ENCODE assay signal across 16 cellular contexts in the genomic region with DNA sequence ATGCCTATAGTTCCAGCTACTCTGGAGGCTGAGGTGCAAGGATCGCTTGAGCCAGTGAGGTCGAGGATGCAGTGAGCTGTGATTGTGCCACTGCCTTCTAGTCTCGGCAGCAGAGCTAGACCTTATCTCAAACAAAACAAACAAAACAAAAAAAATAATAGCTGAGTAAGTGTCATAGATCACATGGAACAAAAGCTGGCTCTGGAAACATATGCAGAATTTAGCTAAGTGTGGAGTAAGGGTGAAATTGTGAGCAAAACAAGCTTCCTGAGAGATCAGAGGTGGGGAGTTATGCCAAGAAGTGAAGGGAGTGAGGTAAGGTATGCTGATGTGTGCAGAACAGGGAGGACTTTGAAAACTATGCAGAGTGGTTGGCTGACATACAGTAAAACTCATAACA. TPM values are rescaled to one million over a fixed set of nuclear protein-coding genes. Genes with fewer than 3 reads are reported as not detected.
DNase-seq lines count a peak whose midpoint lies in the region; ATAC-seq and TF ChIP-seq lines count a peak whose summit lies in the region.
"Had no signal": no experiment of that assay in that cellular context is flagged by ENCODE, and none has a peak within 500 bp of the region (broad histone marks: within the 10 kb centered on the region; RNA-seq: fewer than 3 reads in every experiment).

No MANE protein-coding gene starts in this region.

- no peak for ATAC-seq in HG03521 (IDR thresholded peaks at IDR 0.05; ENCODE audit: unreplicated experiment)
- ATAC-seq: left colon; stimulated activated memory B cell treated with anti-CD40 and anti-IgM and Interleukin-4, amounts not matched to agents 10 μg/mL and 1 μg/mL and 100 μg/mL, for 72 hours had no signal

- no peak for TF ChIP-seq CTCF in fibroblast of villous mesenchyme (IDR thresholded peaks at IDR 0.05; ENCODE audit: insufficient read depth, low read depth, low read length)

- no peak overlapping the region for H3K4me3 ChIP-seq in fibroblast of villous mesenchyme (ENCODE audit: low read depth, low read length)
- no peak overlapping the region for H3K4me3 ChIP-seq in skeletal muscle cell (ENCODE audit: low read depth, low read length)

- H3K4me3 Mint-ChIP-seq in activated T-helper 2 cell treated with anti-CD3 and anti-CD28 coated beads, Interferon-gamma antibody, Interleukin-2, Interleukin-4, amounts not matched to agents 10 μg/mL and 5 μg/mL and 100 μg/mL, durations not matched to agents 14 hours and 24 hours and 36 hours (ENCODE audit: low read depth) = no peak overlapping the region
- H3K4me3 Mint-ChIP-seq: stimulated activated memory B cell treated with anti-CD40 and anti-IgM and Interleukin-4, amounts not matched to agents 10 μg/mL and 1 μg/mL and 100 μg/mL, for 72 hours had no signal

- no peaks in the 10 kb centered on the region for H3K36me3 Mint-ChIP-seq in activated T-helper 2 cell treated with anti-CD3 and anti-CD28 coated beads, Interferon-gamma antibody, Interleukin-2, Interleukin-4, amounts not matched to agents 10 μg/mL and 5 μg/mL and 100 μg/mL, durations not matched to agents 14 hours and 24 hours and 36 hours (ENCODE audit: low read depth)
- H3K36me3 Mint-ChIP-seq: stimulated activated memory B cell treated with anti-CD40 and anti-IgM and Interleukin-4, amounts not matched to agents 10 μg/mL and 1 μg/mL and 100 μg/mL, for 72 hours had no signal

- intact Hi-C loops in activated T-helper 2 cell treated with anti-CD3 and anti-CD28 coated beads, Interferon-gamma antibody, Interleukin-2, Interleukin-4, amounts not matched to agents 10 μg/mL and 5 μg/mL and 100 μg/mL, durations not matched to agents 14 hours and 24 hours and 36 hours (cut with micrococcal nuclease) = no loop called here

- no peaks in the 10 kb centered on the region for H3K9me3 Mint-ChIP-seq in activated T-helper 2 cell treated with anti-CD3 and anti-CD28 coated beads, Interferon-gamma antibody, Interleukin-2, Interleukin-4, amounts not matched to agents 10 μg/mL and 5 μg/mL and 100 μg/mL, durations not matched to agents 14 hours and 24 hours and 36 hours

- H3K27me3 Mint-ChIP-seq in activated T-helper 2 cell treated with anti-CD3 and anti-CD28 coated beads, Interferon-gamma antibody, Interleukin-2, Interleukin-4, amounts not matched to agents 10 μg/mL and 5 μg/mL and 100 μg/mL, durations not matched to agents 14 hours and 24 hours and 36 hours (ENCODE audit: low read depth) = no peaks in the 10 kb centered on the region
- H3K27me3 Mint-ChIP-seq: stimulated activated memory B cell treated with anti-CD40 and anti-IgM and Interleukin-4, amounts not matched to agents 10 μg/mL and 1 μg/mL and 100 μg/mL, for 72 hours had no signal

- peak; percentile 9 for DNase-seq in GM03348 (ENCODE audit: low spot score)
- no peak for DNase-seq in activated T-helper 2 cell treated with anti-CD3 and anti-CD28 coated beads, Interferon-gamma antibody, Interleukin-2, Interleukin-4, amounts not matched to agents 10 μg/mL and 5 μg/mL and 100 μg/mL, durations not matched to agents 14 hours and 24 hours and 36 hours (ENCODE audit: low spot score)
- peak; percentile 67 for DNase-seq in fibroblast of villous mesenchyme (ENCODE audit: low read depth)
- DNase-seq in skeletal muscle cell (ENCODE audit: low read depth) = peak; percentile 30
- no peak for DNase-seq in effector CD4-positive, alpha-beta T cell
- DNase-seq in DMS53 (lab: John Stamatoyannopoulos, UW) = no peak
- DNase-seq in OCI-M2 (lab: John Stamatoyannopoulos, UW; ENCODE audit: unreplicated experiment) = no peak
- DNase-seq: activated effector memory CD4-positive, alpha-beta T cell treated with Interleukin-2 at 50 U/mL for 16 hours; C1 segment of cervical spinal cord; central memory CD4-positive, alpha-beta T cell; left colon; NCI-H2081 treated with DMSO at 0.1 percent for 48 hours; stimulated activated CD4-positive, alpha-beta T cell treated with anti-CD3 and anti-CD28 coated beads, Interleukin-2, amount 100 ng/mL, for 24 hours; T-helper 2 cell had no signal

- H3K27ac Mint-ChIP-seq in activated T-helper 2 cell treated with anti-CD3 and anti-CD28 coated beads, Interferon-gamma antibody, Interleukin-2, Interleukin-4, amounts not matched to agents 10 μg/mL and 5 μg/mL and 100 μg/mL, durations not matched to agents 14 hours and 24 hours and 36 hours = peak overlapping the region; percentile 9
- H3K27ac Mint-ChIP-seq: stimulated activated memory B cell treated with anti-CD40 and anti-IgM and Interleukin-4, amounts not matched to agents 10 μg/mL and 1 μg/mL and 100 μg/mL, for 72 hours had no signal

- H3K4me1 Mint-ChIP-seq in activated T-helper 2 cell treated with anti-CD3 and anti-CD28 coated beads, Interferon-gamma antibody, Interleukin-2, Interleukin-4, amounts not matched to agents 10 μg/mL and 5 μg/mL and 100 μg/mL, durations not matched to agents 14 hours and 24 hours and 36 hours (ENCODE audit: low read depth) = peaks cover 15% of the 10 kb centered on the region

RNA-seq across cellular contexts. Expression of gene SGK1, which starts 18.7 kb away (rescaled TPM):
- 74.0 and 75.7 TPM in 2 replicates for total RNA-seq in activated T-helper 2 cell treated with anti-CD3 and anti-CD28 coated beads, Interferon-gamma antibody, Interleukin-2, Interleukin-4, amounts not matched to agents 10 μg/mL and 5 μg/mL and 100 μg/mL, durations not matched to agents 14 hours and 24 hours and 36 hours
- 244 and 268 TPM in 2 replicates for total RNA-seq in fibroblast of villous mesenchyme

Comparison
In these comparisons a context has a peak if more than half of its experiments do, and no peak if none do; other contexts are left out.
1. DNase-seq: peak in GM03348 (single experiment), fibroblast of villous mesenchyme (single experiment) and skeletal muscle cell (single experiment); none in activated T-helper 2 cell treated with anti-CD3 and anti-CD28 coated beads, Interferon-gamma antibody, Interleukin-2, Interleukin-4, amounts not matched to agents 10 μg/mL and 5 μg/mL and 100 μg/mL, durations not matched to agents 14 hours and 24 hours and 36 hours (single experiment), effector CD4-positive, alpha-beta T cell (single experiment), DMS53 (single experiment) and OCI-M2 (single experiment).